In genomic region chr3:187720337-187720670, GRCh38 we compare ENCODE assay signal across 1 cellular context.
TF ChIP-seq lines count a peak whose summit lies in the region.

No MANE protein-coding gene starts in this region.

TF ChIP-seq in HCT116, 20 proteins besides CTCF, POLR2A, EP300 and RAD21 (continued from another document):
- no peak for TF ChIP-seq ELF1 (IDR thresholded peaks at IDR 0.05; ENCODE audit: borderline replicate concordance, low read depth)
